ENCODE assay signal across 28 cellular contexts in the genomic region with DNA sequence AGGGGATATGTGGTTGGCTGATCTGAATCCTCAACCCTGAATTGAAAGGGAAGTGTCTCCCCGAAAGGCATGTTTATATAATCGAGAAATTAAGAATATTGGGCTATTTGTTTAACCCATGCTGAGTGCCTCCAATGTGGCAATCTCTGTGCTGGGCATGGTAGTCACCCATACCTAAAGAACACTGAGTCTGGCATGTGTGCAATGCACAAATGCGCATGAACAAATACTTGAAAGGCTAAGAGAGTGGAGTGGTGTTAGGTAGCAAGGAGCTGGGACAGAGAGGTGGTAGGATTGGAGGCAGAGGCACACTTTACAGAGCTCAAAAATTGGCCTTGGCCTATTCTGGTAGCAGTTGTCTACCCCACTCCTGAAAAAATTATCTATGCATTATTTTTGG.
DNase-seq lines count a peak whose midpoint lies in the region; ATAC-seq, FAIRE-seq and TF ChIP-seq lines count a peak whose summit lies in the region.
"Had no signal": no experiment of that assay in that cellular context is flagged by ENCODE, and none has a peak within 500 bp of the region (broad histone marks: within the 10 kb centered on the region; RNA-seq: fewer than 3 reads in every experiment).

No MANE protein-coding gene starts in this region.

- no peak overlapping the region for H3K27ac ChIP-seq in KMS-11
- no peak overlapping the region for H3K27ac ChIP-seq in H1 (ENCODE audit: low read depth, low read length)
- H3K27ac ChIP-seq in lower lobe of right lung: no peak overlapping the region
- H3K27ac ChIP-seq in mesenchymal stem cell (ENCODE audit: low read length, poor library complexity, severe bottlenecking): no peak overlapping the region
- H3K27ac ChIP-seq in foreskin keratinocyte: no peak overlapping the region
- H3K27ac ChIP-seq: BLaER1 had no signal

- H3K27ac Mint-ChIP-seq in nephron progenitor cell: no peak overlapping the region
- H3K27ac Mint-ChIP-seq: CD14-positive monocyte; CD4-positive, alpha-beta memory T cell; CD8-positive, alpha-beta memory T cell had no signal

- TF ChIP-seq CTCF in KMS-11 (conservative IDR thresholded peaks at IDR 0.05; ENCODE audit: low read depth, low read length): no peak
- TF ChIP-seq CTCF in H1 (IDR thresholded peaks at IDR 0.05; ENCODE audit: control extremely low read depth in 1 of 3, insufficient read depth in 1 of 3, low read depth in 1 of 3, low read length in 3 of 3): no peak
- no peak for TF ChIP-seq CTCF in lower lobe of right lung (IDR thresholded peaks at IDR 0.05)
- no peak for TF ChIP-seq CTCF in foreskin keratinocyte (conservative IDR thresholded peaks at IDR 0.05)
- TF ChIP-seq CTCF in nephron progenitor cell (IDR thresholded peaks at IDR 0.05): no peak

- no peak for TF ChIP-seq RAD21 in H1 (IDR thresholded peaks at IDR 0.05 in 1 of 2, conservative IDR thresholded peaks at IDR 0.05 in 1 of 2; ENCODE audit: low read depth in 2 of 2, low read length in 2 of 2)

- H3K4me1 Mint-ChIP-seq in nephron progenitor cell: peaks cover 13% of the 10 kb centered on the region
- H3K4me1 Mint-ChIP-seq: CD14-positive monocyte; CD4-positive, alpha-beta memory T cell; CD4-positive, CD25-positive, alpha-beta regulatory T cell; CD8-positive, alpha-beta memory T cell had no signal

- no peak overlapping the region for H3K4ac ChIP-seq in H1 (replicated peaks; ENCODE audit: insufficient read length, low read depth, low read length)
- no peak overlapping the region for H3K4ac ChIP-seq in mesenchymal stem cell (ENCODE audit: low read depth in 1 of 2, low read length in 2 of 2)

- H4K20me1 ChIP-seq in KMS-11 (ENCODE audit: insufficient read depth) (no peaks in the 10 kb centered on the region), H1 (replicated peaks in 1 of 2; ENCODE audit: control insufficient read depth in 1 of 2, insufficient read depth in 2 of 2, low read length in 2 of 2) (no peaks in the 10 kb centered on the region)
- H4K20me1 ChIP-seq: BLaER1 had no signal

- DNase-seq in H1 (ENCODE audit: low read depth in 1 of 2, low spot score in 2 of 2) (no peak), lower lobe of right lung (no peak), mesenchymal stem cell (no peak), foreskin keratinocyte (no peak), nephron progenitor cell (no peak)
- DNase-seq: 8988T; ACHN; BE2C; C1 segment of cervical spinal cord; CD4-positive, alpha-beta memory T cell; CD4-positive, CD25-positive, alpha-beta regulatory T cell; CD8-positive, alpha-beta memory T cell; COR-L47; DMS 273 treated with DMSO at 0.1 percent for 48 hours; DMS153; DMS79; DND-41; EL; GDM1 had no signal

- no peak for TF ChIP-seq POLR2A in H1 (IDR thresholded peaks at IDR 0.05; ENCODE audit: control extremely low read depth in 1 of 2, low read depth in 2 of 2, low read length in 2 of 2)

- H3K23me2 ChIP-seq in H1 (ENCODE audit: low read depth, low read length): no peaks in the 10 kb centered on the region

- no peaks in the 10 kb centered on the region for H3K36me3 Mint-ChIP-seq in nephron progenitor cell (ENCODE audit: low read depth)
- H3K36me3 Mint-ChIP-seq: CD14-positive monocyte; CD4-positive, alpha-beta memory T cell; CD4-positive, CD25-positive, alpha-beta regulatory T cell; CD8-positive, alpha-beta memory T cell had no signal

- FAIRE-seq in H1 (lab: Jason Lieb, UNC): no peak
- FAIRE-seq: A204.1, GM12878, GM12892, GM18507 had no signal

- H2BK120ac ChIP-seq in H1 (replicated peaks; ENCODE audit: low read depth, low read length) (no peak overlapping the region), mesenchymal stem cell (ENCODE audit: low read depth, low read length) (no peak overlapping the region)

- no peak overlapping the region for H2BK15ac ChIP-seq in H1 (ENCODE audit: low read length)
- no peak overlapping the region for H2BK15ac ChIP-seq in mesenchymal stem cell (ENCODE audit: low read depth, poor library complexity, severe bottlenecking)

- peak overlapping the region; percentile 1; the same call in 1 of the 2 replicates for H3K4me2 ChIP-seq in KMS-11
- no peak overlapping the region for H3K4me2 ChIP-seq in H1 (ENCODE audit: insufficient read depth in 1 of 2, low read depth in 2 of 2, low read length in 2 of 2)
- no peak overlapping the region for H3K4me2 ChIP-seq in mesenchymal stem cell (ENCODE audit: low read length, poor library complexity, severe bottlenecking)
- H3K4me2 ChIP-seq: BLaER1 had no signal

- no peaks in the 10 kb centered on the region for H3K79me2 ChIP-seq in KMS-11 (ENCODE audit: insufficient read depth, low read depth)
- H3K79me2 ChIP-seq in H1 (ENCODE audit: control insufficient read depth in 1 of 2, insufficient read depth in 2 of 2, low read length in 2 of 2): no peaks in the 10 kb centered on the region

- H3K4me1 ChIP-seq in KMS-11 (ENCODE audit: low read depth, poor library complexity, severe bottlenecking): peaks cover 81% of the 10 kb centered on the region
- H3K4me1 ChIP-seq in H1 (replicated peaks in 1 of 4; ENCODE audit: control insufficient read depth in 3 of 4, insufficient read depth in 4 of 4, low read length in 3 of 4): peaks cover 0 to 3% (median 0%) of the 10 kb centered on the region in 4 experiments; a peak in 1 of 7 replicates
- H3K4me1 ChIP-seq in lower lobe of right lung: peaks cover 9% of the 10 kb centered on the region
- peaks cover 5% of the 10 kb centered on the region for H3K4me1 ChIP-seq in mesenchymal stem cell (ENCODE audit: control insufficient read depth, insufficient read depth, low read depth, low read length)
- no peaks in the 10 kb centered on the region for H3K4me1 ChIP-seq in foreskin keratinocyte
- H3K4me1 ChIP-seq: BE2C, BLaER1 had no signal

- H3K14ac ChIP-seq in H1 (ENCODE audit: insufficient read length) (no peak overlapping the region), mesenchymal stem cell (ENCODE audit: low read length in 2 of 2) (no peak overlapping the region)

- no peak overlapping the region for H3K4me3 ChIP-seq in KMS-11 (IDR thresholded peaks at IDR 0.05; ENCODE audit: insufficient read depth, low read depth, low read length)
- H3K4me3 ChIP-seq in H1 (ENCODE audit: extremely low read depth in 1 of 4, insufficient read depth in 2 of 4, low read depth in 3 of 4, low read length in 4 of 4): no peak overlapping the region
- H3K4me3 ChIP-seq in lower lobe of right lung: no peak overlapping the region
- H3K4me3 ChIP-seq in mesenchymal stem cell (ENCODE audit: insufficient read depth in 1 of 2, low read depth in 1 of 2, low read length in 2 of 2): no peak overlapping the region
- H3K4me3 ChIP-seq: BLaER1, GM12878 had no signal

- H2BK5ac ChIP-seq in H1 (ENCODE audit: low read depth, low read length) (no peak overlapping the region), mesenchymal stem cell (ENCODE audit: low read depth, low read length, poor library complexity, severe bottlenecking) (no peak overlapping the region)

- H2AK5ac ChIP-seq in H1 (ENCODE audit: low read depth, low read length): no peak overlapping the region
- peak overlapping the region; percentile 47 for H2AK5ac ChIP-seq in mesenchymal stem cell (ENCODE audit: low read length, severe bottlenecking)

- no peak overlapping the region for H3K4me3 Mint-ChIP-seq in nephron progenitor cell
- H3K4me3 Mint-ChIP-seq: CD14-positive monocyte; CD4-positive, alpha-beta memory T cell; CD4-positive, CD25-positive, alpha-beta regulatory T cell; CD8-positive, alpha-beta memory T cell had no signal

- H2BK20ac ChIP-seq in H1 (ENCODE audit: low read length): no peak overlapping the region

- H4K8ac ChIP-seq in H1 (ENCODE audit: extremely low read depth, insufficient read depth, low read length): no peak overlapping the region
- H4K8ac ChIP-seq in mesenchymal stem cell (ENCODE audit: low read length): no peak overlapping the region

- H3K23ac ChIP-seq in H1 (ENCODE audit: insufficient read length): no peak overlapping the region
- no peak overlapping the region for H3K23ac ChIP-seq in mesenchymal stem cell (ENCODE audit: low read length in 2 of 2)

- H4K5ac ChIP-seq in H1 (ENCODE audit: insufficient read length, low read depth, low read length): peak overlapping the region; percentile 10

- H3K36me3 ChIP-seq in KMS-11 (ENCODE audit: insufficient read depth) (no peaks in the 10 kb centered on the region), H1 (ENCODE audit: control insufficient read depth in 2 of 4, insufficient read depth in 4 of 4, low read length in 3 of 4) (no peaks in the 10 kb centered on the region), lower lobe of right lung (no peaks in the 10 kb centered on the region), mesenchymal stem cell (ENCODE audit: control insufficient read depth in 1 of 2, insufficient read depth in 2 of 2, low read depth in 1 of 2, low read length in 2 of 2) (no peaks in the 10 kb centered on the region)
- H3K36me3 ChIP-seq: BE2C, BLaER1 had no signal

- TF ChIP-seq EP300 in H1 (IDR thresholded peaks at IDR 0.05; ENCODE audit: borderline replicate concordance in 1 of 2, low read depth in 2 of 2, low read length in 2 of 2): no peak

- H3K27me3 Mint-ChIP-seq in nephron progenitor cell (ENCODE audit: low read depth, poor library complexity): peaks cover 9% of the 10 kb centered on the region
- H3K27me3 Mint-ChIP-seq: CD4-positive, alpha-beta memory T cell; CD4-positive, CD25-positive, alpha-beta regulatory T cell; CD8-positive, alpha-beta memory T cell had no signal

- H3K79me1 ChIP-seq in H1 (ENCODE audit: low read depth, low read length): no peaks in the 10 kb centered on the region
- H3K79me1 ChIP-seq in mesenchymal stem cell (replicated peaks; ENCODE audit: low read length, poor library complexity, severe bottlenecking): no peaks in the 10 kb centered on the region

- H2AFZ ChIP-seq in KMS-11 (ENCODE audit: low read depth): no peak overlapping the region
- no peak overlapping the region for H2AFZ ChIP-seq in H1 (ENCODE audit: low read length)
- no peak overlapping the region for H2AFZ ChIP-seq in mesenchymal stem cell (ENCODE audit: low read depth, low read length)

- H2BK12ac ChIP-seq in H1 (ENCODE audit: low read depth, low read length) (no peak overlapping the region), mesenchymal stem cell (ENCODE audit: low read length in 2 of 2) (no peak overlapping the region)

- H3K27me3 ChIP-seq in KMS-11 (ENCODE audit: insufficient read depth, low read depth) (no peaks in the 10 kb centered on the region), H1 (replicated peaks in 1 of 4; ENCODE audit: control insufficient read depth in 3 of 4, extremely low read depth in 1 of 4, insufficient read depth in 3 of 4, low read length in 3 of 4) (peaks cover 0 to 4% (median under 1%) of the 10 kb centered on the region in 4 experiments; a peak in 2 of 7 replicates), lower lobe of right lung (ENCODE audit: low read depth) (no peaks in the 10 kb centered on the region), mesenchymal stem cell (ENCODE audit: control insufficient read depth in 1 of 2, insufficient read depth in 1 of 2, low read length in 2 of 2) (no peaks in the 10 kb centered on the region), foreskin keratinocyte (no peaks in the 10 kb centered on the region)
- H3K27me3 ChIP-seq: BE2C, BLaER1 had no signal

- ATAC-seq in lower lobe of right lung (peak; percentile 72 to 74), foreskin keratinocyte (no peak), HG02981 (IDR thresholded peaks at IDR 0.05; ENCODE audit: unreplicated experiment) (no peak), HG03521 (IDR thresholded peaks at IDR 0.05; ENCODE audit: unreplicated experiment) (no peak)
- ATAC-seq: GM12878 had no signal

- 95% methylated on average over 3 of the region's 3 CpGs; no CpG with 5 or more reads in 1 of the 2 experiments for WGBS in H1 (ENCODE audit: extremely low coverage in 1 of 2, insufficient coverage in 1 of 2, insufficient read length in 1 of 2, insufficient replicate concordance in 2 of 2, low coverage in 1 of 2, low lambda C conversion rate in 2 of 2, missing lambda C conversion rate in 1 of 2), 2 experiments
- WGBS in mesenchymal stem cell: 82% methylated on average over 3 of the region's 3 CpGs

- intact Hi-C loops in lower lobe of right lung (cut with DNase I): no loop called here

- H4K91ac ChIP-seq in H1 (replicated peaks; ENCODE audit: insufficient read length, low read length) (no peak overlapping the region), mesenchymal stem cell (ENCODE audit: low read length) (no peak overlapping the region)

- H3K9me3 Mint-ChIP-seq in nephron progenitor cell: no peaks in the 10 kb centered on the region

- H3K9me3 ChIP-seq in H1 (ENCODE audit: insufficient read depth in 2 of 2, low read depth in 1 of 2, low read length in 1 of 2): no peaks in the 10 kb centered on the region; a peak in 1 of 4 replicates
- no peaks in the 10 kb centered on the region for H3K9me3 ChIP-seq in lower lobe of right lung
- H3K9me3 ChIP-seq in mesenchymal stem cell (ENCODE audit: control insufficient read depth, low read length): peaks cover 4% of the 10 kb centered on the region
- H3K9me3 ChIP-seq: BE2C, BLaER1 had no signal

- POLR2A ChIA-PET in H1 (lab: Charles Lee; ENCODE audit: partially characterized antibody): no interaction called here

- no peak overlapping the region for H3K18ac ChIP-seq in H1 (ENCODE audit: extremely low read depth, low read length)
- H3K18ac ChIP-seq in mesenchymal stem cell (ENCODE audit: low read depth in 1 of 2, low read length in 2 of 2): no peak overlapping the region

- H3K9ac ChIP-seq in KMS-11 (no peak overlapping the region), H1 (replicated peaks in 1 of 4; ENCODE audit: extremely low read depth in 1 of 4, low read depth in 3 of 4, low read length in 3 of 4) (no peak overlapping the region), mesenchymal stem cell (ENCODE audit: low read length) (no peak overlapping the region)
- H3K9ac ChIP-seq: BLaER1 had no signal

- H3K56ac ChIP-seq in H1 (replicated peaks; ENCODE audit: insufficient read length, low read depth, low read length): no peak overlapping the region

- CTCF ChIA-PET in H1 (lab: Charles Lee; ENCODE audit: partially characterized antibody): interaction anchor here (0.6 to 0.8 kb wide), 2 partner anchors 232 to 477 kb away, joined by 3 to 4 read pairs; no protein-coding TSS in a partner anchor

Comparison
In these comparisons a context has a peak if more than half of its experiments do, and no peak if none do; other contexts are left out.
1. ATAC-seq: peak in lower lobe of right lung (2 of 2); none in foreskin keratinocyte (single experiment), HG02981 (single experiment) and HG03521 (single experiment).